In the genomic region with DNA sequence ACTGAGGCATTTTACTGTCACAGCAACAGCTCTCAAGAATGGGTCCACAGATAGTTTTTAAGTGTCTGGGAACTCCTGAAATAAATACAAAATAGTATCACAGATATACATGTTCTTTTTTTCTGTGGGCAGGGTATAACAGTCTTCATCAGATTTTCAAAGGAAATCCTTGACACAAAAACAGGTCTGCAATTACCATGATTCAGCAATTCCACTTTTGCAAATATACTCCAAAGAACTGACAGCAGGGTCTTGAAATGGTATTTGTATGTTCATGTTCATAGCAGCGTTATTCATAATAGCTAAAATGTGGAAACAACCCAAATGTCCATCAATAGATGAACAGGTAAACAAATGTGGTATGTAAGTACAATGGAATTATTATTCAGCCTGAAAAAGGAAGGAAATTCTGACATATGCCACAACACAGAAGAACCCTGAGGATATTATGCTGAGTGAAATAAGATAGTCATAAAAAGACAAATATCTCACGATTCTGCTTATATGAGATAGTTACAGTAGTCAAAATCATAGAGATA, we compare ENCODE assay signal across 1 cellular context.
TF ChIP-seq lines count a peak whose summit lies in the region.

No MANE protein-coding gene starts in this region.

TF ChIP-seq in IMR-90, 13 proteins besides CTCF, POLR2A, EP300 and RAD21 (continued from another document):
- TF ChIP-seq SMC3 (IDR thresholded peaks at IDR 0.05; ENCODE audit: low read depth, low read length) = no peak
- peak; percentile 28; the same call in 1 of the 2 replicates for TF ChIP-seq NFE2L2 (IDR thresholded peaks at IDR 0.05; ENCODE audit: low read depth, low read length)
